Comparison of ENCODE assay signal across 8 cellular contexts in the genomic region with DNA sequence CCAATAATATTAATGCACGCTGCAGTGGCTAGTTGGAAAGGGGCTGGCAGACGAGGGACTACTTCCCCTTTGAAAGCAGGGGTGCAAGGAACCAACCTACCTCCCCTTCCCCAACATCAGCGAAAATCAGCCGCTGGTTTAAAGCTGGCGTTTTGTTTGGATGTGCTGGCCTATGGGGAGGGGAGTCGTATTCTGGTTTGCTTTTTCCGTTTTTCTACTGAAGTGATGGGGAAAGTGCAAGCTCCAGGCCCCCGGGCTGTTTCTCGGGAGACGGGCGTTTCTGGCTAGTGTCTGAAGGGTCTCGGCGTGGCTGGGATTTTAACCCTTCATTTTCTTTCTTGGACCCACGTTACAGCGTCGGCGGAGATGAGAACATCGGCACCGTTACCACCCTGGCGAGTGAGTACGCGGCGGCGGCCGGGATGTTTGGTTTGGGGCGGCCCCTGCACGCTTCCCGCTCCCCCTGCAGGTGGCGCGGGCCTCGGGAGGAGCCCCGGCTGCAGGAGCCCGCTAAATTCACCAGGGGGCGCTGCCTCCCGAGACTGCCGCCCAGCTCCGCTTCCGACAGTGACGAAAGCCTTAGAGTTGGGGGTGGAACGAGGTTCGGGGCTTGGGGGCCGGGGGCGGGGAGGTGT.
A peak's percentile ranks its signal among the peaks of the same experiment; 100 is the strongest.
DNase-seq lines count a peak whose midpoint lies in the region; ATAC-seq and TF ChIP-seq lines count a peak whose summit lies in the region.

No MANE protein-coding gene starts in this region.

- ATAC-seq in CD4-positive, alpha-beta T cell (ENCODE audit: poor library complexity) = peak; percentile 97
- ATAC-seq in GM19455 (IDR thresholded peaks at IDR 0.05; ENCODE audit: unreplicated experiment) = peak; percentile 90
- peak; percentile 90 for ATAC-seq in HG03571 (IDR thresholded peaks at IDR 0.05; ENCODE audit: unreplicated experiment)
- ATAC-seq in activated CD8-positive, alpha-beta T cell treated with anti-CD3 and anti-CD28 coated beads, Interleukin-2, amount 10 ng/mL, durations not matched to agents 7 days and 5 days = peak; percentile 98
- peak; percentile 99 for ATAC-seq in lung (ENCODE audit: insufficient read depth, low FRiP score)

- peak; percentile 100 for TF ChIP-seq CTCF in CD4-positive, alpha-beta T cell (IDR thresholded peaks at IDR 0.05)
- peak; percentile 100 for TF ChIP-seq CTCF in lung (IDR thresholded peaks at IDR 0.05; ENCODE audit: control extremely low read depth, extremely low read depth)

- peak overlapping the region; percentile 95 for H3K4me3 Mint-ChIP-seq in CD4-positive, alpha-beta T cell
- peak overlapping the region; percentile 85 for H3K4me3 Mint-ChIP-seq in activated CD8-positive, alpha-beta T cell treated with anti-CD3 and anti-CD28 coated beads, Interleukin-2, amount 10 ng/mL, durations not matched to agents 7 days and 5 days

- peak overlapping the region; percentile 86 for H3K27ac Mint-ChIP-seq in CD4-positive, alpha-beta T cell
- H3K27ac Mint-ChIP-seq in activated CD8-positive, alpha-beta T cell treated with anti-CD3 and anti-CD28 coated beads, Interleukin-2, amount 10 ng/mL, durations not matched to agents 7 days and 5 days = peak overlapping the region; percentile 87

- no peaks in the 10 kb centered on the region for H3K27me3 Mint-ChIP-seq in CD4-positive, alpha-beta T cell
- peaks cover 8% of the 10 kb centered on the region for H3K27me3 Mint-ChIP-seq in activated CD8-positive, alpha-beta T cell treated with anti-CD3 and anti-CD28 coated beads, Interleukin-2, amount 10 ng/mL, durations not matched to agents 7 days and 5 days (ENCODE audit: low read depth)

- peak; percentile 77 to 92 (median 86) for DNase-seq in CD4-positive, alpha-beta T cell
- DNase-seq in NCI-H82 (lab: John Stamatoyannopoulos, UW) (peak; percentile 87), ecto neural progenitor cell (ENCODE audit: low spot score) (peak; percentile 94), lung (ENCODE audit: low spot score) (peak; percentile 84)
- peak; percentile 92 for DNase-seq in activated CD8-positive, alpha-beta T cell treated with anti-CD3 and anti-CD28 coated beads, Interleukin-2, amount 10 ng/mL, durations not matched to agents 7 days and 5 days
- peak; percentile 83 to 86 (median 85) for DNase-seq in stimulated activated CD4-positive, alpha-beta T cell treated with anti-CD3 and anti-CD28 coated beads, TNF-alpha, amount 100 ng/mL, for 24 hours (ENCODE audit: low read depth in 3 of 3)

- H3K9me3 Mint-ChIP-seq in CD4-positive, alpha-beta T cell = no peaks in the 10 kb centered on the region
- peaks cover 8% of the 10 kb centered on the region for H3K9me3 Mint-ChIP-seq in activated CD8-positive, alpha-beta T cell treated with anti-CD3 and anti-CD28 coated beads, Interleukin-2, amount 10 ng/mL, durations not matched to agents 7 days and 5 days (ENCODE audit: insufficient read depth)

- H3K27ac ChIP-seq in CD4-positive, alpha-beta T cell (ENCODE audit: low read depth, low read length) = no peak overlapping the region
- peak overlapping the region in 1 of 2 donors; percentile 47 for H3K27ac ChIP-seq in lung (ENCODE audit: low read depth in 1 of 2, low read length in 1 of 2)

- CTCF ChIA-PET in CD4-positive, alpha-beta T cell (lab: Charles Lee) = interaction anchor here (0.6 to 2.6 kb wide), 60 partner anchors 9 to 863 kb away, joined by 3 to 43 read pairs (median 4); a partner anchor contains a TSS
- CTCF ChIA-PET in activated CD8-positive, alpha-beta T cell treated with anti-CD3 and anti-CD28 coated beads, Interleukin-2, amount 10 ng/mL, durations not matched to agents 7 days and 5 days (lab: Charles Lee) = interaction anchor here (0.6 to 4.9 kb wide), 44 partner anchors 8 to 326 kb away, joined by 3 to 62 read pairs (median 4); a partner anchor contains a TSS

- no peaks in the 10 kb centered on the region for H3K27me3 ChIP-seq in CD4-positive, alpha-beta T cell (ENCODE audit: control insufficient read depth, insufficient read depth, low read length)
- no peaks in the 10 kb centered on the region for H3K27me3 ChIP-seq in lung (ENCODE audit: control insufficient read depth, insufficient read depth)

- H3K9me3 ChIP-seq in CD4-positive, alpha-beta T cell (ENCODE audit: control insufficient read depth, low read length) = no peaks in the 10 kb centered on the region
- H3K9me3 ChIP-seq in lung (ENCODE audit: control insufficient read depth in 2 of 2, insufficient read depth in 1 of 2, low read length in 1 of 2) = no peaks in the 10 kb centered on the region

- no peak overlapping the region for H3K4me3 ChIP-seq in lung

- peaks cover 0 to 4% of the 10 kb centered on the region in 2 donors for H3K4me1 ChIP-seq in lung (ENCODE audit: control insufficient read depth in 2 of 2, insufficient read depth in 2 of 2, low read length in 2 of 2)

- POLR2A ChIA-PET in CD4-positive, alpha-beta T cell (lab: Charles Lee) = interaction anchor here (0.9 to 2.8 kb wide), 9 partner anchors 20 to 328 kb away, joined by 3 to 11 read pairs (median 5); a partner anchor contains a TSS
- POLR2A ChIA-PET in activated CD8-positive, alpha-beta T cell treated with anti-CD3 and anti-CD28 coated beads, Interleukin-2, amount 10 ng/mL, durations not matched to agents 7 days and 5 days (lab: Charles Lee) = interaction anchor here (0.9 to 1.3 kb wide), 6 partner anchors 12 to 304 kb away, joined by 4 to 10 read pairs (median 5); a partner anchor contains a TSS

- 1 to 2% methylated on average over 43 of the region's 43 CpGs for WGBS in lung, 2 donors

- peaks cover 20% of the 10 kb centered on the region for H3K4me1 Mint-ChIP-seq in CD4-positive, alpha-beta T cell (ENCODE audit: low read depth)
- peaks cover 29% of the 10 kb centered on the region for H3K4me1 Mint-ChIP-seq in activated CD8-positive, alpha-beta T cell treated with anti-CD3 and anti-CD28 coated beads, Interleukin-2, amount 10 ng/mL, durations not matched to agents 7 days and 5 days (ENCODE audit: low read depth)

- no peaks in the 10 kb centered on the region for H3K36me3 Mint-ChIP-seq in CD4-positive, alpha-beta T cell (ENCODE audit: low read depth)
- H3K36me3 Mint-ChIP-seq in activated CD8-positive, alpha-beta T cell treated with anti-CD3 and anti-CD28 coated beads, Interleukin-2, amount 10 ng/mL, durations not matched to agents 7 days and 5 days (ENCODE audit: low read depth) = peaks cover 9% of the 10 kb centered on the region

- H3K36me3 ChIP-seq in lung (ENCODE audit: control insufficient read depth in 2 of 2, insufficient read depth in 2 of 2, low read length in 2 of 2) = no peaks in the 10 kb centered on the region

- intact Hi-C loops in CD4-positive, alpha-beta T cell (cut with DNase I, micrococcal nuclease) = loop anchor here (1.0 to 10.0 kb wide), 13 partner anchors 28 to 631 kb away; a partner anchor contains a TSS
